Comparison of ENCODE assay signal across 20 cellular contexts in the genomic region with DNA sequence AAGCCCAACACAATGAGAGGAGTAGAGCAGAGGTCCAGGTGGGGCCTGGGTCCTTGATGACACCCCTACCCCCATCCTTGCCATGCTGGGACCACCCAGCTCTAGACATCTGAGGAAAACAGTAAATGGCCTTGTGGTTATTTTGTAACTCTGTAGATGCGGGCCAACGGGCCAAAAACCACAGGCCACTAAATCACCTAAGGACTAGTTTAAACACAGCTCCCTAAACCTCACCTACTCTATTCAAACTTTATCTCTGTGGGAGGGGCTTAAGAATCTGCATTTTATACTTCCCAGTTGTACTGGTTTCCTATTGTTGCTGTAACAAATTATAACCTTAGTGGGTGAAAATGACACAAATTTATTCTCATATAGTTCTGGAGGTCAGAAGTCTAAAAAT. TPM values are rescaled to one million over a fixed set of nuclear protein-coding genes. Genes with fewer than 3 reads are reported as not detected.
DNase-seq lines count a peak whose midpoint lies in the region; FAIRE-seq and TF ChIP-seq lines count a peak whose summit lies in the region.
"Had no signal": no experiment of that assay in that cellular context is flagged by ENCODE, and none has a peak within 500 bp of the region (broad histone marks: within the 10 kb centered on the region; RNA-seq: fewer than 3 reads in every experiment).

No MANE protein-coding gene starts in this region.

- no TSS peak for BruUV-seq in OCI-LY7 (replicated peaks; lab: Mats Ljungman, UMichigan)

- intact Hi-C loops in OCI-LY7 (cut with micrococcal nuclease; ENCODE audit: unreplicated experiment) (no loop called here), uterus (cut with DNase I; ENCODE audit: low total_unique reads) (no loop called here)

- H3K79me2 ChIP-seq in Karpas-422 (ENCODE audit: low read length) (peaks cover 57% of the 10 kb centered on the region), OCI-LY7 (ENCODE audit: insufficient read depth, low read depth, low read length) (peaks cover 11% of the 10 kb centered on the region; the same call in 1 of the 2 replicates)

- TF ChIP-seq CTCF in OCI-LY7 (conservative IDR thresholded peaks at IDR 0.05; ENCODE audit: low read length) (no peak), epithelial cell of esophagus (IDR thresholded peaks at IDR 0.05; ENCODE audit: insufficient read depth, low read depth, low read length, missing control alignments) (no peak), uterus (IDR thresholded peaks at IDR 0.05) (no peak)

- no peak overlapping the region for H3K4me2 ChIP-seq in Karpas-422 (ENCODE audit: low read depth, low read length, poor library complexity, severe bottlenecking)
- H3K4me2 ChIP-seq in OCI-LY7 (ENCODE audit: low read length): 0 out of 2 replicates have a peak overlapping the region, but pooled peaks have one; percentile 1

- H3K27ac ChIP-seq in Karpas-422 (ENCODE audit: low read length) (no peak overlapping the region; the same call in 1 of the 2 replicates), OCI-LY7 (ENCODE audit: low read depth, low read length, poor library complexity, severe bottlenecking) (no peak overlapping the region), uterus (no peak overlapping the region)
- H3K27ac ChIP-seq: RWPE1 had no signal

- CTCF ChIA-PET in OCI-LY7 (lab: Charles Lee; ENCODE audit: unreplicated experiment): no interaction called here

- H2AFZ ChIP-seq in Karpas-422 (ENCODE audit: low read length): 0 out of 2 replicates have a peak overlapping the region, but pooled peaks have one; percentile 5
- H2AFZ ChIP-seq in OCI-LY7 (ENCODE audit: low read length): no peak overlapping the region

- POLR2A ChIA-PET in OCI-LY7 (lab: Charles Lee): interaction anchor here (1.4 to 7.8 kb wide), 2 partner anchors 13 to 55 kb away, joined by 5 to 101 read pairs; partner anchors contain the start of gene SERTAD2

- H3K36me3 ChIP-seq in Karpas-422 (ENCODE audit: insufficient read depth, low read length) (no peaks in the 10 kb centered on the region), OCI-LY7 (ENCODE audit: insufficient read depth, low read length) (peaks cover 6% of the 10 kb centered on the region), uterus (no peaks in the 10 kb centered on the region)

- DNase-seq in GM19239 (ENCODE audit: insufficient read length, low spot score): no peak
- no peak for DNase-seq in Karpas-422
- no peak for DNase-seq in OCI-LY7 (ENCODE audit: low spot score)
- DNase-seq in epithelial cell of esophagus (ENCODE audit: low read depth): peak; percentile 18
- no peak for DNase-seq in HCEC 1CT
- no peak for DNase-seq in uterus
- no peak for DNase-seq in EL
- no peak for DNase-seq in mucosa of gallbladder (ENCODE audit: low spot score)
- DNase-seq: ACHN, AML-193, COR-L47, GOT3, Kasumi-1, NCI-H1436, NCI-H2029 treated with DMSO at 0.1 percent for 48 hours, NCI-H2171 treated with DMSO at 0.1 percent for 48 hours, NCI-H510A, PC-3, SW 1271 had no signal

- H3K4me1 ChIP-seq in Karpas-422 (ENCODE audit: low read length) (peaks cover 46% of the 10 kb centered on the region), OCI-LY7 (ENCODE audit: insufficient read depth, low read length, poor library complexity, severe bottlenecking) (peaks cover 29% of the 10 kb centered on the region), uterus (no peaks in the 10 kb centered on the region)

- no peak overlapping the region for H3K9ac ChIP-seq in Karpas-422 (ENCODE audit: low read length)

- H3K27me3 ChIP-seq in Karpas-422 (ENCODE audit: low read length): no peaks in the 10 kb centered on the region
- H3K27me3 ChIP-seq in uterus: no peaks in the 10 kb centered on the region

- peak; percentile 40 for FAIRE-seq in GM19239 (lab: Jason Lieb, UNC)

- no peaks in the 10 kb centered on the region for H3K9me3 ChIP-seq in Karpas-422 (ENCODE audit: low read length)
- H3K9me3 ChIP-seq in OCI-LY7 (ENCODE audit: low read length): no peaks in the 10 kb centered on the region
- H3K9me3 ChIP-seq in uterus: no peaks in the 10 kb centered on the region

- H3K9me2 ChIP-seq in Karpas-422 (replicated peaks; ENCODE audit: insufficient read depth, low read length) (no peaks in the 10 kb centered on the region), OCI-LY7 (ENCODE audit: insufficient read depth, low read length) (no peaks in the 10 kb centered on the region)

- H3K4me3 ChIP-seq in Karpas-422 (ENCODE audit: low read length) (no peak overlapping the region), OCI-LY7 (ENCODE audit: low read depth, low read length, poor library complexity, severe bottlenecking) (no peak overlapping the region), epithelial cell of esophagus (ENCODE audit: low read length) (no peak overlapping the region), uterus (no peak overlapping the region)

- H4K20me1 ChIP-seq in Karpas-422 (ENCODE audit: insufficient read depth, low read depth, low read length): no peaks in the 10 kb centered on the region
- H4K20me1 ChIP-seq in OCI-LY7 (ENCODE audit: insufficient read depth, low read length): no peaks in the 10 kb centered on the region

- no peak for TF ChIP-seq POLR2A in uterus (IDR thresholded peaks at IDR 0.05)

RNA-seq across cellular contexts. Expression of gene SERTAD2, which starts 19.0 kb away (rescaled TPM):
- total RNA-seq in Karpas-422 (2014; rRNA removed; shearing (Covaris generic); ENCODE audit: low replicate concordance): 27.2 and 73.8 TPM in 2 replicates
- total RNA-seq in OCI-LY7 (2014; rRNA removed; shearing (Covaris generic)): 10.7 and 11.5 TPM in 2 replicates
- 53.2 and 54.5 TPM in 2 replicates for total RNA-seq in OCI-LY7 (2022)
- 10 to 100 TPM in 2 of 4 donors, 1 to 10 TPM in 2; 1.8 to 29.5 (median 8.9) TPM for total RNA-seq in uterus
- 19.8 TPM for total RNA-seq in mucosa of gallbladder
